ENCODE assay signal across 24 cellular contexts in the genomic region with DNA sequence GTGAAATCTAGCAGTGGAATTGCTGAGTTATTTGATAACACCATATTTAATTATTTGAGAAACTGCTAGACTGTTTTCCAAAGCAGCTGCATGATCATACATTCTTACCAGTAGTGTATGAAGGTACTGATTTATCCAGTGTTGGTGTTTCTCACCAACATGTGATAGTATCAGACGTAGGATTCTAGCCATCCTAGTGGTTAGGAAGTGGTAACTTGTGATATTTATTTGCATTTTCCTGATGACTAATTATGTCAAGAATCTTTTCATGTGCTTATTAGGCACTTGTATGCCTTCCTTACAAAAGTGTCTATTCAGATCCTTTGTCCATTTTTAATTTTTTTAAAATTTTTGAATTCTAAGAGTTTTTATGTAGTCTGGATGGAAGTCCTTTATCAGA. TPM values are rescaled to one million over a fixed set of nuclear protein-coding genes. Genes with fewer than 3 reads are reported as not detected.
"Had no signal": no experiment of that assay in that cellular context is flagged by ENCODE, and none has a peak within 500 bp of the region (broad histone marks: within the 10 kb centered on the region; RNA-seq: fewer than 3 reads in every experiment).

No MANE protein-coding gene starts in this region.

- H3K27ac Mint-ChIP-seq: activated CD4-positive, alpha-beta memory T cell treated with anti-CD3 and anti-CD28 coated beads, Interleukin-2, amount 10 ng/mL, durations not matched to agents 7 days and 5 days; activated CD4-positive, alpha-beta T cell treated with anti-CD3 and anti-CD28 coated beads, Interleukin-2, amount 10 ng/mL, durations not matched to agents 24 days and 14 days; activated naive CD4-positive, alpha-beta T cell treated with anti-CD3 and anti-CD28 coated beads, Interleukin-2, amount 10 ng/mL, durations not matched to agents 7 days and 5 days; activated T-cell treated with anti-CD3 and anti-CD28 coated beads, Interleukin-2, amount 50 U/mL, for 72 hours; nephron; stimulated activated memory B cell treated with anti-CD40 and anti-IgM and Interleukin-4, amounts not matched to agents 10 μg/mL and 1 μg/mL and 100 μg/mL, for 72 hours; T-helper 2 cell treated with Interferon-gamma antibody and Interleukin-4, amounts not matched to agents 5 μg/mL and 100 μg/mL, for 36 hours had no signal

- H3K36me3 Mint-ChIP-seq: activated naive CD4-positive, alpha-beta T cell treated with anti-CD3 and anti-CD28 coated beads, Interleukin-2, amount 10 ng/mL, durations not matched to agents 7 days and 5 days; stimulated activated memory B cell treated with anti-CD40 and anti-IgM and Interleukin-4, amounts not matched to agents 10 μg/mL and 1 μg/mL and 100 μg/mL, for 72 hours had no signal

- H3K36me3 ChIP-seq: breast epithelium, esophagus squamous epithelium, neutrophil, ovary, prostate gland, right lobe of liver, stomach, suprapubic skin, tibial nerve had no signal

- DNase-seq: activated CD4-positive, alpha-beta memory T cell treated with anti-CD3 and anti-CD28 coated beads, Interleukin-2, amount 10 ng/mL, durations not matched to agents 7 days and 5 days; activated CD4-positive, alpha-beta T cell treated with anti-CD3 and anti-CD28 coated beads, Interleukin-2, amount 10 ng/mL, durations not matched to agents 24 days and 14 days; activated effector memory CD4-positive, alpha-beta T cell treated with Interleukin-2 at 50 U/mL for 16 hours; activated naive CD4-positive, alpha-beta T cell treated with anti-CD3 and anti-CD28 coated beads, Interleukin-2, amount 10 ng/mL, durations not matched to agents 7 days and 5 days; activated T-cell treated with anti-CD3 and anti-CD28 coated beads, Interleukin-2, amount 50 U/mL, for 72 hours; anterior cingulate cortex; esophagus squamous epithelium; left ventricle myocardium superior; ovary; right lobe of liver; small intestine; stimulated activated CD4-positive, alpha-beta T cell treated with anti-CD3 and anti-CD28 coated beads, Interleukin-2, amount 100 ng/mL, for 24 hours; stomach had no signal

- H3K9me3 Mint-ChIP-seq: nephron; stimulated activated memory B cell treated with anti-CD40 and anti-IgM and Interleukin-4, amounts not matched to agents 10 μg/mL and 1 μg/mL and 100 μg/mL, for 72 hours; T-helper 2 cell treated with Interferon-gamma antibody and Interleukin-4, amounts not matched to agents 5 μg/mL and 100 μg/mL, for 36 hours had no signal

- H3K9me3 ChIP-seq: breast epithelium, esophagus squamous epithelium, neutrophil, ovary, prostate gland, right lobe of liver, stomach, suprapubic skin, tibial nerve had no signal

- H3K4me1 Mint-ChIP-seq: activated CD4-positive, alpha-beta memory T cell treated with anti-CD3 and anti-CD28 coated beads, Interleukin-2, amount 10 ng/mL, durations not matched to agents 7 days and 5 days; activated CD4-positive, alpha-beta T cell treated with anti-CD3 and anti-CD28 coated beads, Interleukin-2, amount 10 ng/mL, durations not matched to agents 24 days and 14 days; activated naive CD4-positive, alpha-beta T cell treated with anti-CD3 and anti-CD28 coated beads, Interleukin-2, amount 10 ng/mL, durations not matched to agents 7 days and 5 days; stimulated activated memory B cell treated with anti-CD40 and anti-IgM and Interleukin-4, amounts not matched to agents 10 μg/mL and 1 μg/mL and 100 μg/mL, for 72 hours had no signal

- H3K27me3 Mint-ChIP-seq: activated CD4-positive, alpha-beta memory T cell treated with anti-CD3 and anti-CD28 coated beads, Interleukin-2, amount 10 ng/mL, durations not matched to agents 7 days and 5 days; activated CD4-positive, alpha-beta T cell treated with anti-CD3 and anti-CD28 coated beads, Interleukin-2, amount 10 ng/mL, durations not matched to agents 24 days and 14 days; activated naive CD4-positive, alpha-beta T cell treated with anti-CD3 and anti-CD28 coated beads, Interleukin-2, amount 10 ng/mL, durations not matched to agents 7 days and 5 days; stimulated activated memory B cell treated with anti-CD40 and anti-IgM and Interleukin-4, amounts not matched to agents 10 μg/mL and 1 μg/mL and 100 μg/mL, for 72 hours had no signal

- H3K4me3 ChIP-seq: breast epithelium, coronary artery, esophagus squamous epithelium, ovary, prostate gland, right lobe of liver, stomach, suprapubic skin, tibial nerve had no signal

- H3K4me1 ChIP-seq: breast epithelium, esophagus squamous epithelium, prostate gland, right lobe of liver, stomach, suprapubic skin had no signal

- H3K27me3 ChIP-seq: breast epithelium, esophagus squamous epithelium, neutrophil, ovary, right lobe of liver, stomach, suprapubic skin, tibial nerve had no signal

- H3K4me3 Mint-ChIP-seq: activated CD4-positive, alpha-beta memory T cell treated with anti-CD3 and anti-CD28 coated beads, Interleukin-2, amount 10 ng/mL, durations not matched to agents 7 days and 5 days; activated CD4-positive, alpha-beta T cell treated with anti-CD3 and anti-CD28 coated beads, Interleukin-2, amount 10 ng/mL, durations not matched to agents 24 days and 14 days; activated naive CD4-positive, alpha-beta T cell treated with anti-CD3 and anti-CD28 coated beads, Interleukin-2, amount 10 ng/mL, durations not matched to agents 7 days and 5 days; activated T-cell treated with anti-CD3 and anti-CD28 coated beads, Interleukin-2, amount 50 U/mL, for 72 hours; nephron; stimulated activated memory B cell treated with anti-CD40 and anti-IgM and Interleukin-4, amounts not matched to agents 10 μg/mL and 1 μg/mL and 100 μg/mL, for 72 hours; T-helper 2 cell treated with Interferon-gamma antibody and Interleukin-4, amounts not matched to agents 5 μg/mL and 100 μg/mL, for 36 hours had no signal

- FAIRE-seq: small intestine had no signal

- H3K27ac ChIP-seq: breast epithelium, coronary artery, esophagus squamous epithelium, neutrophil, ovary, prostate gland, right lobe of liver, stomach, suprapubic skin, tibial nerve, VCaP had no signal

- ATAC-seq: activated CD4-positive, CD25-positive, alpha-beta regulatory T cell treated with anti-CD3 and anti-CD28 coated beads, Interleukin-2, amount 50 U/mL, for 24 hours; activated T-cell treated with anti-CD3 and anti-CD28 coated beads, Interleukin-2, amount 50 U/mL, for 72 hours; left ventricle myocardium superior; right lobe of liver; stimulated activated memory B cell treated with anti-CD40 and anti-IgM and Interleukin-4, amounts not matched to agents 10 μg/mL and 1 μg/mL and 100 μg/mL, for 72 hours had no signal

RNA-seq across cellular contexts. Expression of a gene that starts 54.2 kb away (rescaled TPM):
- total RNA-seq: activated CD4-positive, alpha-beta memory T cell treated with anti-CD3 and anti-CD28 coated beads, Interleukin-2, amount 10 ng/mL, durations not matched to agents 7 days and 5 days; activated CD4-positive, alpha-beta T cell treated with anti-CD3 and anti-CD28 coated beads, Interleukin-2, amount 10 ng/mL, durations not matched to agents 24 days and 14 days had no signal
